ENCODE assay signal across 8 cellular contexts in the genomic region with DNA sequence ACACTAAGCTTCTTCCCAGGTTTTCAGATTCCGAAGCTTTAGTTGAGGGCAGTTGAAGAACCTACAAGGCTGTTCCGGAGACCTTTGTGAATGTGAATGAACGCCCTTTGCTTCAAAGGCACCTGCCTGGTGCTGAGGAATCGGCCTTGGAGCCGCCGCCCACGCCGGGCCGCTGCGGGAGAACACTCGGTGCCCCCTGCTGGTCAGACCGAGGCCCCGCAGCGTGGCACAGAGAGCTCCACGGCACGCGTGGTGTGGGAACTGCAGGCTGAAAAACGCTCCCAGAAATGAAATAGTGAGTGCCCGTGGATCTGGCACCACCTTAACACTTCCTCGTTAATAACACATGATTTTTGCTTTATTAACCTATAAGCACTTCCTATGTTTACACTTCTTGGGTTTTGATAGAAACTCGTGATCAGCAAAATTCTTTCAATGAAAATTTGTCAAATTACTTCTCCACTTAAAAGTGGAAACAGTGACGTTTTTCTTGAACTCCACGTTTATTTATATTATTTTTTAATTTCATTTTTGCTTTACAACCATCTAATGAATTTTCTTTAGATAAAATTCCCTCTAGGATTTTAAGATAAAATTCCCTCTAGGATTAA.
DNase-seq lines count a peak whose midpoint lies in the region; ATAC-seq, FAIRE-seq and TF ChIP-seq lines count a peak whose summit lies in the region.

No MANE protein-coding gene starts in this region.

- H3K4me1 ChIP-seq in astrocyte (ENCODE audit: insufficient read depth, low read length) = no peaks in the 10 kb centered on the region

- no peaks in the 10 kb centered on the region for H3K79me2 ChIP-seq in astrocyte (ENCODE audit: insufficient read depth, low read length)

- DNase-seq in activated CD4-positive, alpha-beta T cell treated with anti-CD3 and anti-CD28 coated beads for 48 hours = peak; percentile 72
- DNase-seq in activated CD4-positive, alpha-beta T cell treated with anti-CD3 and anti-CD28 coated beads for 1 hour = no peak
- DNase-seq in NCI-H345 treated with DMSO at 0.1 percent for 48 hours (lab: John Stamatoyannopoulos, UW; ENCODE audit: unreplicated experiment) (peak; percentile 37), astrocyte (ENCODE audit: low read depth) (peak; percentile 4), islet precursor cell (peak; percentile 76), NCI-H1105 (lab: John Stamatoyannopoulos, UW) (no peak)
- peak; percentile 73 for DNase-seq in stimulated activated CD8-positive, alpha-beta memory T cell treated with anti-CD3 and anti-CD28 coated beads, Interleukin-4, amount 100 ng/mL, for 48 hours

- no peak overlapping the region for H3K27ac ChIP-seq in astrocyte (ENCODE audit: low read depth, low read length)

- H3K9me3 ChIP-seq in astrocyte (ENCODE audit: insufficient read depth, low read depth, low read length) = no peaks in the 10 kb centered on the region

- peak; percentile 55 for TF ChIP-seq CTCF in astrocyte (IDR thresholded peaks at IDR 0.05; ENCODE audit: insufficient read depth, low read depth, low read length)

- FAIRE-seq in astrocyte (lab: Jason Lieb, UNC) = no peak

- H3K9me3 Mint-ChIP-seq in astrocyte (ENCODE audit: unreplicated experiment) = no peaks in the 10 kb centered on the region

- no peak for ATAC-seq in GM18517 (IDR thresholded peaks at IDR 0.05; ENCODE audit: unreplicated experiment)

- H3K9ac ChIP-seq in astrocyte (ENCODE audit: low read length) = no peak overlapping the region

- no peak overlapping the region for H2AFZ ChIP-seq in astrocyte (ENCODE audit: low read depth, low read length)

- no peaks in the 10 kb centered on the region for H3K27me3 Mint-ChIP-seq in astrocyte (ENCODE audit: low read depth, unreplicated experiment)

- H3K36me3 ChIP-seq in astrocyte (ENCODE audit: insufficient read depth, low read length) = no peaks in the 10 kb centered on the region

- no peak overlapping the region for H3K27ac Mint-ChIP-seq in astrocyte (ENCODE audit: unreplicated experiment)

- no peaks in the 10 kb centered on the region for H3K27me3 ChIP-seq in astrocyte (ENCODE audit: insufficient read depth, low read length)

- no peak overlapping the region for H3K4me3 Mint-ChIP-seq in astrocyte (ENCODE audit: unreplicated experiment)

- no peaks in the 10 kb centered on the region for H3K4me1 Mint-ChIP-seq in astrocyte (ENCODE audit: low read depth, unreplicated experiment)

- peak overlapping the region; percentile 37 for H3K4me2 ChIP-seq in astrocyte (ENCODE audit: low read length)

- no peak overlapping the region for H3K4me3 ChIP-seq in astrocyte (ENCODE audit: insufficient read depth, low read depth, low read length)

- H3K36me3 Mint-ChIP-seq in astrocyte (ENCODE audit: low read depth, unreplicated experiment) = no peaks in the 10 kb centered on the region

- no peaks in the 10 kb centered on the region for H4K20me1 ChIP-seq in astrocyte (ENCODE audit: insufficient read depth, low read length)

Comparison
In these comparisons a context has a peak if more than half of its experiments do, and no peak if none do; other contexts are left out.
1. DNase-seq: peak in activated CD4-positive, alpha-beta T cell treated with anti-CD3 and anti-CD28 coated beads for 48 hours (single experiment), NCI-H345 treated with DMSO at 0.1 percent for 48 hours (single experiment), astrocyte (single experiment), islet precursor cell (single experiment) and stimulated activated CD8-positive, alpha-beta memory T cell treated with anti-CD3 and anti-CD28 coated beads, Interleukin-4, amount 100 ng/mL, for 48 hours (single experiment); none in activated CD4-positive, alpha-beta T cell treated with anti-CD3 and anti-CD28 coated beads for 1 hour (single experiment) and NCI-H1105 (single experiment).